Comparison of ENCODE assay signal across 26 cellular contexts in the genomic region with DNA sequence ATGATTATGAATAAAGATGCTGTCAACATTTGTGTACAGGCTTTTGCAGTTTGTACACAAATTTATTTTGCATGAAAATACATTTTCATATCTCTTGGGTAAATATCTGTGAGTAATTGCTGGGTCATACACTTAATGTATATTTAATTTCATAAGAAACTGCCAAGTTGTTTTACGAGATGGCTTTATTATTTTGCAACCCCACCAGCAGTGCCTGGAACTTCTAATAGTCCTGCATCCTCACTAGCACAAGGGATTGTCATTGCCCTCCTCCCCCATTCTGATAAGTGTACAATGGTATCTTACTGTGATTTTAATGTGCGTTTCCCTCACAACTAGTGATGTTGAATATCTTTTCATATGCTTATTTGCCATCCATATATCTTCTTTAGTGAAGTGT.
"Had no signal": no experiment of that assay in that cellular context is flagged by ENCODE, and none has a peak within 500 bp of the region (broad histone marks: within the 10 kb centered on the region; RNA-seq: fewer than 3 reads in every experiment).

No MANE protein-coding gene starts in this region.

- H3K27me3 ChIP-seq: stomach, suprapubic skin, testis, thyroid gland, tibial artery, tibial nerve, transverse colon, upper lobe of left lung, upper lobe of right lung, uterus, vagina had no signal

- H3K9me3 ChIP-seq: stomach, suprapubic skin, testis, thoracic aorta, thyroid gland, tibial artery, tibial nerve, transverse colon, upper lobe of left lung, upper lobe of right lung, uterus, vagina had no signal

- H3K36me3 ChIP-seq: thyroid gland, uterus, vagina had no signal

- DNase-seq: stimulated activated CD4-positive, alpha-beta T cell treated with anti-CD3 and anti-CD28 coated beads, Interleukin-2, amount 100 ng/mL, for 48 hours; stimulated activated CD4-positive, alpha-beta T cell treated with anti-CD3 and anti-CD28 coated beads, Interleukin-4, amount 100 ng/mL, for 1 hour; stimulated activated CD4-positive, alpha-beta T cell treated with anti-CD3 and anti-CD28 coated beads, Interleukin-4, amount 100 ng/mL, for 24 hours; stimulated activated CD4-positive, alpha-beta T cell treated with anti-CD3 and anti-CD28 coated beads, Interleukin-4, amount 100 ng/mL, for 4 hours; stimulated activated CD8-positive, alpha-beta memory T cell treated with anti-CD3 and anti-CD28 coated beads, Interleukin-4, amount 100 ng/mL, for 48 hours; stimulated activated naive B cell treated with anti-CD40 and anti-IgM and Interleukin-4, amounts not matched to agents 10 μg/mL and 1 μg/mL and 100 μg/mL, for 72 hours; stimulated activated naive CD4-positive, alpha-beta T cell; stimulated activated naive CD4-positive, alpha-beta T cell treated with Interleukin-2 at 50 U/mL for 16 hours; stimulated activated naive CD8-positive, alpha-beta T cell treated with anti-CD3 and anti-CD28 coated beads, Interleukin-15, amount 100 ng/mL, for 72 hours; stimulated activated naive CD8-positive, alpha-beta T cell treated with anti-CD3 and anti-CD28 coated beads, Interleukin-15, Interleukin-2, amounts not matched to agents 100 U/mL and 50 U/mL, for 24 hours; stomach; substantia nigra; testis; thyroid gland; tibial artery; transverse colon; trophoblast cell; upper lobe of left lung; upper lobe of right lung; uterus had no signal

- H3K4me1 ChIP-seq: stomach, testis, thyroid gland, tibial artery, tibial nerve, transverse colon, upper lobe of left lung, upper lobe of right lung, uterus, vagina had no signal

- ATAC-seq: stimulated activated effector memory CD8-positive, alpha-beta T cell treated with anti-CD3 and anti-CD28 coated beads, Interleukin-12 subunit alpha, Interleukin-12 subunit beta, amount 100 ng/mL, for 72 hours; stimulated activated memory B cell treated with anti-CD40 and anti-IgM and Interleukin-4, amounts not matched to agents 10 μg/mL and 1 μg/mL and 100 μg/mL, for 72 hours; stimulated activated naive B cell treated with anti-CD40 and anti-IgM and Interleukin-4, amounts not matched to agents 10 μg/mL and 1 μg/mL and 100 μg/mL, for 72 hours; stimulated activated naive CD8-positive, alpha-beta T cell treated with anti-CD3 and anti-CD28 coated beads, Interleukin-15, amount 100 ng/mL, for 72 hours; stimulated activated naive CD8-positive, alpha-beta T cell treated with anti-CD3 and anti-CD28 coated beads, Interleukin-15, Interleukin-2, amounts not matched to agents 100 U/mL and 50 U/mL, for 24 hours; upper lobe of right lung had no signal

- H3K4me3 ChIP-seq: stomach, suprapubic skin, testis, thoracic aorta, thyroid gland, tibial artery, tibial nerve, transverse colon, upper lobe of left lung, upper lobe of right lung, uterus, vagina had no signal

- H3K27ac ChIP-seq: stomach, suprapubic skin, testis, thoracic aorta, thyroid gland, tibial artery, tibial nerve, transverse colon, upper lobe of left lung, upper lobe of right lung, uterus, vagina had no signal
